In the genomic region with DNA sequence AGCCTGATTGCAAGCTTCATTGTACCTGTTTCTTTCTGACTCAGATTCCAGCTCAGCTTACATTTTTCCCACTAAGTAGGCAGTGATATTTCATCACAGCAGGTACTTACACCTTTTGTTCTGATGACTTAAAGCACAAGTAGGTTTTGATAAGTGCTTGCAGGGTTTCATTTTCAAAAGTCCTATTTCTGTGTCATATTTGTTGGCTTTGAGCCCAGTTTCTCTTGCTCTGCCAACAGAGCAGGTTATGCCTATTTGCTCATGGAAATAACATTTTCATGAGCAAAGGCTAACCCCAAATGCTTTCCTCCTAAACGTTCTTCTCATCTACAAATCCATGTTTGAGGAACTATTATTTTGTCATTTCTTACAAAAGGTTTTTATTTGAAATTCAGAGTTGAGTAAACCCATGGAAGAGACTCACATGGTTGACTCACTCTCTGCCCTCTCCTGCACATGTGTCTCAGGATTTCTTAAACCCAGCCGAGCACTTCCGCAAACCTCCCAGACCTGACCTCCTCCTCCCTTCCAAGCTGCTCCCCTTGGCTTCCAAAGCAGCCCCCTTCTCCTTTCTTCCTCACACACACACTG, we compare ENCODE assay signal across 10 cellular contexts. TPM values are rescaled to one million over a fixed set of nuclear protein-coding genes. Genes with fewer than 3 reads are reported as not detected.
A peak's percentile ranks its signal among the peaks of the same experiment; 100 is the strongest.
DNase-seq lines count a peak whose midpoint lies in the region; ATAC-seq and TF ChIP-seq lines count a peak whose summit lies in the region.
"Had no signal": no experiment of that assay in that cellular context is flagged by ENCODE, and none has a peak within 500 bp of the region (broad histone marks: within the 10 kb centered on the region; RNA-seq: fewer than 3 reads in every experiment).

No MANE protein-coding gene starts in this region.

- H3K27me3 ChIP-seq in IMR-90 (ENCODE audit: control insufficient read depth, insufficient read depth, low read length) = no peaks in the 10 kb centered on the region

- BruUV-seq in IMR-90 (replicated peaks; lab: Mats Ljungman, UMichigan) = no TSS peak

- no peaks in the 10 kb centered on the region for H3K9me3 Mint-ChIP-seq in dendritic cell treated with granulocyte-macrophage colony-stimulating factor and Interleukin-4, amounts not matched to agents 40 ng/mL and 50 ng/mL, for 4 days

- H2AK5ac ChIP-seq in IMR-90 (ENCODE audit: low read depth, low read length) = no peak overlapping the region

- H3K27me3 Mint-ChIP-seq in dendritic cell treated with granulocyte-macrophage colony-stimulating factor and Interleukin-4, amounts not matched to agents 40 ng/mL and 50 ng/mL, for 4 days = no peaks in the 10 kb centered on the region

- H3K27ac Mint-ChIP-seq in dendritic cell treated with granulocyte-macrophage colony-stimulating factor and Interleukin-4, amounts not matched to agents 40 ng/mL and 50 ng/mL, for 4 days = peak overlapping the region; percentile 73

- H4K8ac ChIP-seq in IMR-90 (ENCODE audit: low read depth in 2 of 2, low read length in 2 of 2) = 0 out of 4 replicates have a peak overlapping the region, but pooled peaks of 1 of the 2 experiments have one; percentile 20

- POLR2A ChIA-PET in IMR-90 (lab: Charles Lee; ENCODE audit: unreplicated experiment) = no interaction called here

- no peak overlapping the region for H3K18ac ChIP-seq in IMR-90 (ENCODE audit: low read depth, low read length)

- no peak overlapping the region for H3K4ac ChIP-seq in IMR-90 (ENCODE audit: low read depth, low read length)

- no peak for TF ChIP-seq CTCF in IMR-90 (conservative IDR thresholded peaks at IDR 0.05; ENCODE audit: low read depth, low read length)
- no peak for TF ChIP-seq CTCF in omental fat pad (IDR thresholded peaks at IDR 0.05)

- H3K4me1 ChIP-seq in IMR-90 (ENCODE audit: control insufficient read depth, insufficient read depth, low read length) = peaks cover 7% of the 10 kb centered on the region
- H3K4me1 ChIP-seq: psoas muscle had no signal

- no peak overlapping the region for H2BK20ac ChIP-seq in IMR-90 (ENCODE audit: low read depth, low read length)

- H2BK5ac ChIP-seq in IMR-90 (ENCODE audit: low read depth, low read length, poor library complexity, severe bottlenecking) = no peak overlapping the region

- peak overlapping the region; percentile 11 for H3K4me3 Mint-ChIP-seq in dendritic cell treated with granulocyte-macrophage colony-stimulating factor and Interleukin-4, amounts not matched to agents 40 ng/mL and 50 ng/mL, for 4 days

- DNase-seq in EL (peak; percentile 62), IMR-90 (peak; percentile 72), OCI-M1 (lab: John Stamatoyannopoulos, UW) (peak; percentile 87), omental fat pad (ENCODE audit: low spot score) (no peak), D341Med (ENCODE audit: low spot score) (no peak)
- DNase-seq in activated CD4-positive, CD25-positive, alpha-beta regulatory T cell treated with anti-CD3 and anti-CD28 coated beads, Interleukin-2, amount 50 U/mL, for 72 hours = no peak
- DNase-seq: psoas muscle had no signal

- H3K9me3 ChIP-seq in IMR-90 (ENCODE audit: control insufficient read depth, insufficient read depth, low read length) = no peaks in the 10 kb centered on the region
- H3K9me3 ChIP-seq: psoas muscle had no signal

- H3K4me2 ChIP-seq in IMR-90 (ENCODE audit: low read depth, low read length) = peak overlapping the region; percentile 79

- in situ Hi-C loops in IMR-90 (cut with MboI; ENCODE audit: low sequenced_read_pairs) = no loop called here

- H2AFZ ChIP-seq in IMR-90 (replicated peaks; ENCODE audit: low read length, poor library complexity) = peak overlapping the region; percentile 75

- peaks cover 17% of the 10 kb centered on the region for H3K9me1 ChIP-seq in IMR-90 (ENCODE audit: insufficient read depth, low read length)

- CTCF ChIA-PET in IMR-90 (lab: Yijun Ruan, JAX) = interaction anchor here (1.2 kb wide), 1 partner anchor 11 kb away, joined by 3 read pairs; no protein-coding TSS in a partner anchor

- H2BK120ac ChIP-seq in IMR-90 (ENCODE audit: low read depth, low read length) = no peak overlapping the region

- H3K4me3 ChIP-seq in IMR-90 (ENCODE audit: insufficient read depth, low read depth, low read length) = no peak overlapping the region
- H3K4me3 ChIP-seq: psoas muscle had no signal

- ATAC-seq in GM21390 (IDR thresholded peaks at IDR 0.05; ENCODE audit: unreplicated experiment) (peak; percentile 86), IMR-90 (ENCODE audit: low read depth) (peak; percentile 50), omental fat pad (ENCODE audit: low FRiP score) (peak; percentile 75)

- H4K5ac ChIP-seq in IMR-90 (ENCODE audit: low read depth, low read length) = no peak overlapping the region

- intact Hi-C loops in IMR-90 (cut with micrococcal nuclease) = no loop called here
- intact Hi-C loops in dendritic cell treated with granulocyte-macrophage colony-stimulating factor and Interleukin-4, amounts not matched to agents 40 ng/mL and 50 ng/mL, for 4 days (cut with micrococcal nuclease) = no loop called here

- no peaks in the 10 kb centered on the region for H3K36me3 ChIP-seq in IMR-90 (ENCODE audit: control insufficient read depth, insufficient read depth, low read length)

- H3K9ac ChIP-seq in IMR-90 (ENCODE audit: low read depth, low read length) = no peak overlapping the region

- no peak for TF ChIP-seq RAD21 in IMR-90 (IDR thresholded peaks at IDR 0.05; ENCODE audit: low read length)

- H4K20me1 ChIP-seq in IMR-90 (ENCODE audit: insufficient read depth, low read length) = no peaks in the 10 kb centered on the region

- no peak overlapping the region for H2BK15ac ChIP-seq in IMR-90 (ENCODE audit: low read depth, low read length)

- WGBS in IMR-90 (ENCODE audit: extremely low coverage in 2 of 2, insufficient read length in 1 of 2), 2 experiments = no CpG with 5 or more reads among the region's 3 CpGs

- H3K23ac ChIP-seq in IMR-90 (ENCODE audit: low read depth, low read length) = no peak overlapping the region

- H3K27ac ChIP-seq in IMR-90 (ENCODE audit: insufficient read depth, low read length) = no peak overlapping the region; the same call in 1 of the 2 replicates
- H3K27ac ChIP-seq: psoas muscle had no signal

- no peak overlapping the region for H2AK9ac ChIP-seq in IMR-90 (replicated peaks; ENCODE audit: low read depth, low read length, poor library complexity)

- H3K4me1 Mint-ChIP-seq in dendritic cell treated with granulocyte-macrophage colony-stimulating factor and Interleukin-4, amounts not matched to agents 40 ng/mL and 50 ng/mL, for 4 days (ENCODE audit: low read depth) = peaks cover 85% of the 10 kb centered on the region

- H3K36me3 Mint-ChIP-seq in dendritic cell treated with granulocyte-macrophage colony-stimulating factor and Interleukin-4, amounts not matched to agents 40 ng/mL and 50 ng/mL, for 4 days (ENCODE audit: low read depth) = no peaks in the 10 kb centered on the region

- TF ChIP-seq POLR2A in IMR-90 (IDR thresholded peaks at IDR 0.05; ENCODE audit: low read depth, low read length) = no peak

- H4K91ac ChIP-seq in IMR-90 (ENCODE audit: insufficient read depth, low read depth, low read length) = no peak overlapping the region

- H3K56ac ChIP-seq in IMR-90 (ENCODE audit: extremely low read depth, insufficient read depth, low read length) = no peak overlapping the region

- dilution Hi-C loops in IMR-90 (cut with HindIII; ENCODE audit: low sequenced_read_pairs, unreplicated experiment) = no loop called here

- no peak overlapping the region for H3K14ac ChIP-seq in IMR-90 (replicated peaks; ENCODE audit: low read depth, low read length)

- no peaks in the 10 kb centered on the region; a peak in 1 of 4 replicates for H3K79me1 ChIP-seq in IMR-90 (ENCODE audit: low read depth in 1 of 2, low read length in 2 of 2)

TF ChIP-seq in IMR-90, 13 proteins besides CTCF, POLR2A, EP300 and RAD21 (continues in another document):
- TF ChIP-seq, protein P1, sequence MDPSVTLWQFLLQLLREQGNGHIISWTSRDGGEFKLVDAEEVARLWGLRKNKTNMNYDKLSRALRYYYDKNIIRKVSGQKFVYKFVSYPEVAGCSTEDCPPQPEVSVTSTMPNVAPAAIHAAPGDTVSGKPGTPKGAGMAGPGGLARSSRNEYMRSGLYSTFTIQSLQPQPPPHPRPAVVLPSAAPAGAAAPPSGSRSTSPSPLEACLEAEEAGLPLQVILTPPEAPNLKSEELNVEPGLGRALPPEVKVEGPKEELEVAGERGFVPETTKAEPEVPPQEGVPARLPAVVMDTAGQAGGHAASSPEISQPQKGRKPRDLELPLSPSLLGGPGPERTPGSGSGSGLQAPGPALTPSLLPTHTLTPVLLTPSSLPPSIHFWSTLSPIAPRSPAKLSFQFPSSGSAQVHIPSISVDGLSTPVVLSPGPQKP (IDR thresholded peaks at IDR 0.05; ENCODE audit: borderline replicate concordance, low read depth, low read length) = no peak
- TF ChIP-seq, protein P2, sequence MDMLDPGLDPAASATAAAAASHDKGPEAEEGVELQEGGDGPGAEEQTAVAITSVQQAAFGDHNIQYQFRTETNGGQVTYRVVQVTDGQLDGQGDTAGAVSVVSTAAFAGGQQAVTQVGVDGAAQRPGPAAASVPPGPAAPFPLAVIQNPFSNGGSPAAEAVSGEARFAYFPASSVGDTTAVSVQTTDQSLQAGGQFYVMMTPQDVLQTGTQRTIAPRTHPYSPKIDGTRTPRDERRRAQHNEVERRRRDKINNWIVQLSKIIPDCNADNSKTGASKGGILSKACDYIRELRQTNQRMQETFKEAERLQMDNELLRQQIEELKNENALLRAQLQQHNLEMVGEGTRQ (IDR thresholded peaks at IDR 0.05; ENCODE audit: low read depth, low read length) = no peak
- TF ChIP-seq FOS (IDR thresholded peaks at IDR 0.05; ENCODE audit: low read depth, low read length) (no peak), MXI1 (IDR thresholded peaks at IDR 0.05; ENCODE audit: borderline replicate concordance, low read depth, low read length) (peak; percentile 75), SMC3 (IDR thresholded peaks at IDR 0.05; ENCODE audit: low read depth, low read length) (no peak), CEBPB (IDR thresholded peaks at IDR 0.05; ENCODE audit: low read depth, low read length) (peak; percentile 13; the same call in 1 of the 2 replicates), MAFK (IDR thresholded peaks at IDR 0.05; ENCODE audit: low read depth, low read length) (no peak), BHLHE40 (IDR thresholded peaks at IDR 0.05; ENCODE audit: low read depth, low read length) (no peak), MAZ (IDR thresholded peaks at IDR 0.05; ENCODE audit: borderline replicate concordance, low read depth, low read length) (no peak), RFX5 (IDR thresholded peaks at IDR 0.05; ENCODE audit: low read depth, low read length) (no peak)

RNA-seq across cellular contexts. Expression of a gene that starts 12.3 kb away (rescaled TPM):
- 41.0 and 76.7 TPM in 2 replicates for total RNA-seq in IMR-90 (2012; rRNA removed)
- polyA plus RNA-seq in IMR-90 (2012; rRNA removed) = 37.9 and 43.3 TPM in 2 replicates
- 11.4 and 13.1 TPM in 2 replicates for polyA plus RNA-seq in IMR-90 (2012; cell fraction: cytosol; rRNA removed)
- polyA plus RNA-seq in IMR-90 (2012; cell fraction: nucleus; rRNA removed; ENCODE audit: low replicate concordance) = 11.4 and 73.3 TPM in 2 replicates
- total RNA-seq in omental fat pad = 10 to 100 TPM; 60.8 to 77.8 (median 70.0) TPM

RNA-seq across cellular contexts. Expression of a gene that starts 51.6 kb away (rescaled TPM):
- under 0.01 and 0.56 TPM in 2 replicates for total RNA-seq in IMR-90 (2012; rRNA removed)
- 0.02 TPM in 1 of 2 replicates, not detected in the other for polyA plus RNA-seq in IMR-90 (2012; rRNA removed)
- not detected in 2 replicates for polyA plus RNA-seq in IMR-90 (2012; cell fraction: cytosol; rRNA removed)
- polyA plus RNA-seq in IMR-90 (2012; cell fraction: nucleus; rRNA removed; ENCODE audit: low replicate concordance) = 0.15 and 0.99 TPM in 2 replicates
- 1 to 10 TPM; 1.2 to 8.7 (median 1.7) TPM for total RNA-seq in omental fat pad
- total RNA-seq: SK-MEL-5 had no signal

Comparison
In these comparisons a context has a peak if more than half of its experiments do, and no peak if none do; other contexts are left out.
1. DNase-seq: peak in EL (single experiment), IMR-90 (single experiment) and OCI-M1 (single experiment); none in omental fat pad (single experiment), activated CD4-positive, CD25-positive, alpha-beta regulatory T cell treated with anti-CD3 and anti-CD28 coated beads, Interleukin-2, amount 50 U/mL, for 72 hours (single experiment) and D341Med (single experiment).
2. Peak in every context shown above with its lines, with median percentiles within 50 percentile points of each other: ATAC-seq.